Comparison of ENCODE assay signal across 10 cellular contexts in genomic region chr15:72902245-72902928, GRCh38.
DNase-seq lines count a peak whose midpoint lies in the region; ATAC-seq and TF ChIP-seq lines count a peak whose summit lies in the region.
"Had no signal": no experiment of that assay in that cellular context is flagged by ENCODE, and none has a peak within 500 bp of the region (broad histone marks: within the 10 kb centered on the region; RNA-seq: fewer than 3 reads in every experiment).

No MANE protein-coding gene starts in this region.

- no peak for TF ChIP-seq CTCF in AG10803 (conservative IDR thresholded peaks at IDR 0.05; ENCODE audit: low read length)
- no peak for TF ChIP-seq CTCF in natural killer cell (IDR thresholded peaks at IDR 0.05)

- H3K27me3 Mint-ChIP-seq in natural killer cell (ENCODE audit: low read depth in 2 of 2): peaks cover 38 to 47% of the 10 kb centered on the region in 2 donors

- DNase-seq in AG10803 (ENCODE audit: low read depth) (peak; percentile 88), NCI-H446 treated with DMSO at 0.1 percent for 48 hours (lab: John Stamatoyannopoulos, UW) (peak; percentile 71), foreskin melanocyte (peak; percentile 11), pons (ENCODE audit: low spot score) (peak; percentile 27), natural killer cell (no peak), NCI-H1105 treated with DMSO at 0.1 percent for 48 hours (lab: John Stamatoyannopoulos, UW) (no peak), NCI-H345 (lab: John Stamatoyannopoulos, UW) (no peak)
- DNase-seq in stimulated activated CD4-positive, alpha-beta T cell treated with anti-CD3 and anti-CD28 coated beads, Interleukin-15, amount 100 ng/mL, for 24 hours: no peak
- DNase-seq: activated CD4-positive, alpha-beta T cell treated with anti-CD3 and anti-CD28 coated beads for 48 hours had no signal

- no peak overlapping the region for H3K4me3 ChIP-seq in AG10803 (ENCODE audit: low read length)
- H3K4me3 ChIP-seq: BLaER1 treated with 17β-estradiol and CSF1 and Interleukin-3, amounts not matched to agents 10 nM and 100 nM had no signal

- H3K4me3 Mint-ChIP-seq in natural killer cell: no peak overlapping the region

- H3K4me1 Mint-ChIP-seq in natural killer cell: peaks cover 0 to 5% of the 10 kb centered on the region in 2 donors

- no peaks in the 10 kb centered on the region for H3K9me3 Mint-ChIP-seq in natural killer cell

- intact Hi-C loops in natural killer cell (cut with micrococcal nuclease): no loop called here

- no peaks in the 10 kb centered on the region for H3K36me3 Mint-ChIP-seq in natural killer cell

- no peak overlapping the region for H3K27ac Mint-ChIP-seq in natural killer cell

- no peak for ATAC-seq in natural killer cell

Comparison
In these comparisons a context has a peak if more than half of its experiments do, and no peak if none do; other contexts are left out.
1. DNase-seq: peak in AG10803 (single experiment), NCI-H446 treated with DMSO at 0.1 percent for 48 hours (single experiment), foreskin melanocyte (single experiment) and pons (single experiment); none in natural killer cell (single experiment), stimulated activated CD4-positive, alpha-beta T cell treated with anti-CD3 and anti-CD28 coated beads, Interleukin-15, amount 100 ng/mL, for 24 hours (single experiment), NCI-H1105 treated with DMSO at 0.1 percent for 48 hours (single experiment) and NCI-H345 (single experiment).